ENCODE assay signal across 8 cellular contexts in the genomic region with DNA sequence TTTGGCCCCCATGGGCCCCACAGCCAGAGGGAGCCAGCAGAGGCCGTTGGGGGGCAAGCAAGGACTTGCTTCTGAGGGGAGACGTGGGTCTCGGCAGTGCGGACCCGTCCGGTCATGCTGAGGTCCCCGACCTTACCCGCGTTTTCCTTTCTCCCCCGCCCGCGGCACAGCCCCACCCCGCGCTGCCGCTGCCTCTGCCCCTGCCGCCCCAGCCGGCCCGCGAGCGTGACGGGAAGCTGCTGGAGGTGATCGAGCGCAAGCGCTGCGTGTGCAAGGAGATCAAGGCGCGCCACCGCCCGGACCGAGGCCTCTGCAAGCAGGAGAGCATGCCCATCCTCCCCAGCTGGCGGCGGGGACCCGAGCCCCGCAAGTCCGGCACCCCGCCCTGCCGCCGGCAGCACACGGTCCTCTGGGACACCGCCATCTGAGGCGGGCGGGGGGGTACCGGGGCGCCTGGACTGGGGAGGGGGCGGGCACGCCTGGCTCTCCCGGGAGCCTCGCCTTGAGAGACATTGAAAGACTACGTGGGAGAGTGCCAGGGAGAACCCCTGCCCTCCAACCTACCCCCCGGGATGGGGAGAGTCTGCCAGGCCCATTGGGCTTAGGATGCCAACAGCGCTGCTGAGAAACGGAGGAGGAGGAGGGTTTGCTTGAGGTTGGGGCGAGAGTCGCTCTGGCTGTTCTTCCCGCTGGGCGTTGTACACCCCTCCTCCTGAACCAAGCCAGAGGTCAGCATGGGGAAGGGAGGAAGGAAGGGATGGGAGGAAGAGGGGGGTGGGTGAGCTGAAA. TPM values are rescaled to one million over a fixed set of nuclear protein-coding genes. Genes with fewer than 3 reads are reported as not detected.
DNase-seq lines count a peak whose midpoint lies in the region; ATAC-seq and TF ChIP-seq lines count a peak whose summit lies in the region.

No MANE protein-coding gene starts in this region.

- H3K27ac ChIP-seq in OCI-LY1 (ENCODE audit: low read depth, low read length, poor library complexity, severe bottlenecking) (no peak overlapping the region), skin epidermis (peak overlapping the region in 5 of 21 experiments; percentile 5 to 43 (median 11))

- DNase-seq in Caco-2 (peak in 1 of 2 experiments; percentile 41), hypothalamus (lab: John Stamatoyannopoulos, UW) (peak in 38 of 51 donors; percentile 13 to 82 (median 58)), NCI-H748 treated with DMSO at 0.1 percent for 48 hours (lab: John Stamatoyannopoulos, UW) (no peak), HEK293T (ENCODE audit: extremely low spot score) (no peak)
- peak in 1 of 2 donors; percentile 73 for DNase-seq in activated naive CD4-positive, alpha-beta T cell treated with anti-CD3 and anti-CD28 coated beads, Interleukin-2, amount 50 U/mL, for 72 hours (ENCODE audit: low spot score in 2 of 2)

- peak overlapping the region; percentile 24 for H3K4me3 Mint-ChIP-seq in Caco-2 (ENCODE audit: unreplicated experiment)

- intact Hi-C loops in Caco-2 (cut with micrococcal nuclease; ENCODE audit: unreplicated experiment) = no loop called here

- H4K20me1 ChIP-seq in OCI-LY1 (ENCODE audit: insufficient read depth, low read length) = no peaks in the 10 kb centered on the region

- no peak overlapping the region for H3K9ac ChIP-seq in OCI-LY1 (ENCODE audit: low read length)

- H3K36me3 ChIP-seq in Caco-2 (ENCODE audit: control insufficient read depth, insufficient read depth, low read length) = no peaks in the 10 kb centered on the region
- no peaks in the 10 kb centered on the region for H3K36me3 ChIP-seq in OCI-LY1 (ENCODE audit: insufficient read depth, low read length)

- H3K27me3 ChIP-seq in Caco-2 (replicated peaks; ENCODE audit: control insufficient read depth, insufficient read depth, low read length) (no peaks in the 10 kb centered on the region), OCI-LY1 (ENCODE audit: insufficient read depth, low read length) (peaks cover 10% of the 10 kb centered on the region)

- H3K9me2 ChIP-seq in OCI-LY1 (ENCODE audit: low read depth, low read length) = no peaks in the 10 kb centered on the region

- peak; percentile 88 to 91 for ATAC-seq in activated naive CD4-positive, alpha-beta T cell treated with anti-CD3 and anti-CD28 coated beads, Interleukin-2, amount 50 U/mL, for 72 hours
- no peak for ATAC-seq in GM21717 (IDR thresholded peaks at IDR 0.05; ENCODE audit: unreplicated experiment)

- H3K79me2 ChIP-seq in OCI-LY1 (ENCODE audit: insufficient read depth, low read length) = no peaks in the 10 kb centered on the region

- no TSS peak for BruUV-seq in Caco-2 (replicated peaks; lab: Mats Ljungman, UMichigan)

- CTCF ChIA-PET in Caco-2 (lab: Charles Lee) (interaction anchor here (1.1 kb wide), 1 partner anchor 66 kb away, joined by 3 read pairs; no protein-coding TSS in a partner anchor), HEK293T (lab: Yijun Ruan, JAX) (interaction anchor here (0.7 kb wide), 1 partner anchor 197 kb away, joined by 4 read pairs; no protein-coding TSS in a partner anchor)

- POLR2A ChIA-PET in Caco-2 (lab: Charles Lee) = no interaction called here
- POLR2A ChIA-PET in HEK293T (lab: Yijun Ruan, JAX) = interaction anchor here (1.1 kb wide), 1 partner anchor 57 kb away, joined by 3 read pairs; a partner anchor contains a TSS

- H3K27me3 Mint-ChIP-seq in Caco-2 (ENCODE audit: insufficient read depth, unreplicated experiment) = no peaks in the 10 kb centered on the region

- H3K4me3 ChIP-seq in Caco-2 (ENCODE audit: low read depth, low read length) (peak overlapping the region; percentile 41), OCI-LY1 (ENCODE audit: low read depth, low read length, poor library complexity, severe bottlenecking) (no peak overlapping the region), skin epidermis (peak overlapping the region in 5 of 7 experiments; percentile 4 to 40 (median 23))

- no peak for TF ChIP-seq CTCF in Caco-2 (IDR thresholded peaks at IDR 0.05; ENCODE audit: insufficient read depth in 1 of 2, low read depth in 1 of 2, low read length in 1 of 2, severe bottlenecking in 1 of 2, unreplicated experiment in 1 of 2)
- no peak for TF ChIP-seq CTCF in OCI-LY1 (IDR thresholded peaks at IDR 0.05; ENCODE audit: low read length)

- no peaks in the 10 kb centered on the region for H3K9me3 ChIP-seq in Caco-2
- no peaks in the 10 kb centered on the region for H3K9me3 ChIP-seq in OCI-LY1 (ENCODE audit: low read length)

- no peak overlapping the region for H2AFZ ChIP-seq in OCI-LY1 (ENCODE audit: low read length)

- peak overlapping the region; percentile 6; the same call in 1 of the 2 replicates for H3K4me2 ChIP-seq in OCI-LY1 (ENCODE audit: low read length)

- H3K9me3 Mint-ChIP-seq in Caco-2 (ENCODE audit: unreplicated experiment) = no peaks in the 10 kb centered on the region
- no peaks in the 10 kb centered on the region for H3K9me3 Mint-ChIP-seq in activated naive CD4-positive, alpha-beta T cell treated with anti-CD3 and anti-CD28 coated beads, Interleukin-2, amount 50 U/mL, for 72 hours

- H3K4me1 ChIP-seq in Caco-2 = no peaks in the 10 kb centered on the region
- H3K4me1 ChIP-seq in OCI-LY1 (ENCODE audit: insufficient read depth, low read length, severe bottlenecking) = no peaks in the 10 kb centered on the region

- no peaks in the 10 kb centered on the region for H3F3A ChIP-seq in OCI-LY1 (ENCODE audit: insufficient read depth, low read length)

- no peaks in the 10 kb centered on the region for H3K4me1 Mint-ChIP-seq in Caco-2 (ENCODE audit: low read depth, unreplicated experiment)

- peak overlapping the region; percentile 31 for H3K27ac Mint-ChIP-seq in Caco-2 (ENCODE audit: unreplicated experiment)
- peak overlapping the region in 1 of 2 donors; percentile 31 for H3K27ac Mint-ChIP-seq in activated naive CD4-positive, alpha-beta T cell treated with anti-CD3 and anti-CD28 coated beads, Interleukin-2, amount 50 U/mL, for 72 hours

- peaks cover 10% of the 10 kb centered on the region for H3K36me3 Mint-ChIP-seq in Caco-2 (ENCODE audit: insufficient read depth, unreplicated experiment)
- no peaks in the 10 kb centered on the region for H3K36me3 Mint-ChIP-seq in activated naive CD4-positive, alpha-beta T cell treated with anti-CD3 and anti-CD28 coated beads, Interleukin-2, amount 50 U/mL, for 72 hours

TF ChIP-seq in HEK293T, 16 proteins besides CTCF, POLR2A, EP300 and RAD21:
- no peak for TF ChIP-seq SUZ12 (IDR thresholded peaks at IDR 0.05)
- TF ChIP-seq, protein P1, sequence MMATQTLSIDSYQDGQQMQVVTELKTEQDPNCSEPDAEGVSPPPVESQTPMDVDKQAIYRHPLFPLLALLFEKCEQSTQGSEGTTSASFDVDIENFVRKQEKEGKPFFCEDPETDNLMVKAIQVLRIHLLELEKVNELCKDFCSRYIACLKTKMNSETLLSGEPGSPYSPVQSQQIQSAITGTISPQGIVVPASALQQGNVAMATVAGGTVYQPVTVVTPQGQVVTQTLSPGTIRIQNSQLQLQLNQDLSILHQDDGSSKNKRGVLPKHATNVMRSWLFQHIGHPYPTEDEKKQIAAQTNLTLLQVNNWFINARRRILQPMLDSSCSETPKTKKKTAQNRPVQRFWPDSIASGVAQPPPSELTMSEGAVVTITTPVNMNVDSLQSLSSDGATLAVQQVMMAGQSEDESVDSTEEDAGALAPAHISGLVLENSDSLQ (IDR thresholded peaks at IDR 0.05) = no peak
- no peak for TF ChIP-seq BHLHE40 (IDR thresholded peaks at IDR 0.05; ENCODE audit: borderline replicate concordance)
- TF ChIP-seq L3MBTL2 (conservative IDR thresholded peaks at IDR 0.05) = no peak
- no peak for TF ChIP-seq LEF1 (IDR thresholded peaks at IDR 0.05; ENCODE audit: borderline replicate concordance)
- no peak for TF ChIP-seq ZNF384 (IDR thresholded peaks at IDR 0.05)
- TF ChIP-seq CTBP1 (IDR thresholded peaks at IDR 0.05; ENCODE audit: borderline replicate concordance) = no peak
- no peak for TF ChIP-seq ELF4 (IDR thresholded peaks at IDR 0.05)
- no peak for TF ChIP-seq FOXA1 (IDR thresholded peaks at IDR 0.05)
- no peak for TF ChIP-seq TARDBP (IDR thresholded peaks at IDR 0.05)
- no peak for TF ChIP-seq FOXM1 (IDR thresholded peaks at IDR 0.05; ENCODE audit: borderline replicate concordance)
- no peak for TF ChIP-seq NFRKB (IDR thresholded peaks at IDR 0.05)
- no peak for TF ChIP-seq HDGF (IDR thresholded peaks at IDR 0.05; ENCODE audit: borderline replicate concordance)
- TF ChIP-seq SP1 (IDR thresholded peaks at IDR 0.05) = no peak
- no peak for TF ChIP-seq ARNT (IDR thresholded peaks at IDR 0.05)
TF ChIP-seq in HEK293T: peak in this region for 0.

RNA-seq across cellular contexts. Expression of a gene that starts 9.9 kb away (rescaled TPM):
- total RNA-seq in Caco-2 (2022) = 1.3 and 1.7 TPM in 2 replicates
- total RNA-seq in activated naive CD4-positive, alpha-beta T cell treated with anti-CD3 and anti-CD28 coated beads, Interleukin-2, amount 50 U/mL, for 72 hours = 1 to 10 TPM in 1 of 2 donors, under 1 TPM in 1; 0.89 to 1.0 TPM

RNA-seq across cellular contexts. Expression of a gene that starts 14.7 kb away (rescaled TPM):
- total RNA-seq in Caco-2 (2022) = 27.2 and 32.0 TPM in 2 replicates
- 10 to 100 TPM; 96.2 to 99.9 TPM for total RNA-seq in activated naive CD4-positive, alpha-beta T cell treated with anti-CD3 and anti-CD28 coated beads, Interleukin-2, amount 50 U/mL, for 72 hours

RNA-seq across cellular contexts. Expression of a gene that starts 29.6 kb away (rescaled TPM):
- 0.41 and 0.84 TPM in 2 replicates for total RNA-seq in Caco-2 (2022)
- 1 to 10 TPM; 7.7 to 9.9 TPM for total RNA-seq in activated naive CD4-positive, alpha-beta T cell treated with anti-CD3 and anti-CD28 coated beads, Interleukin-2, amount 50 U/mL, for 72 hours

RNA-seq across cellular contexts. Expression of a gene that starts 45.3 kb away (rescaled TPM):
- total RNA-seq in Caco-2 (2022) = 58.5 and 60.7 TPM in 2 replicates
- 10 to 100 TPM; 47.3 to 59.9 TPM for total RNA-seq in activated naive CD4-positive, alpha-beta T cell treated with anti-CD3 and anti-CD28 coated beads, Interleukin-2, amount 50 U/mL, for 72 hours

RNA-seq across cellular contexts. Expression of a gene that starts 57.4 kb away (rescaled TPM):
- 38.3 and 39.5 TPM in 2 replicates for total RNA-seq in Caco-2 (2022)
- total RNA-seq in activated naive CD4-positive, alpha-beta T cell treated with anti-CD3 and anti-CD28 coated beads, Interleukin-2, amount 50 U/mL, for 72 hours = 10 to 100 TPM; 38.7 to 52.5 TPM

Comparison
In these comparisons a context has a peak if more than half of its experiments do, and no peak if none do; other contexts are left out.
1. DNase-seq: peak in hypothalamus (38 of 51); none in NCI-H748 treated with DMSO at 0.1 percent for 48 hours (single experiment) and HEK293T (single experiment).